8 cellular contexts compared by ENCODE assay signal in genomic region chr2:210617732-210618330, GRCh38.
A peak's percentile ranks its signal among the peaks of the same experiment; 100 is the strongest.
DNase-seq lines count a peak whose midpoint lies in the region; ATAC-seq, FAIRE-seq and TF ChIP-seq lines count a peak whose summit lies in the region.

No MANE protein-coding gene starts in this region.

- ATAC-seq in HG02938 (IDR thresholded peaks at IDR 0.05; ENCODE audit: unreplicated experiment), result peak; percentile 82
- no peak for ATAC-seq in GM18505 (IDR thresholded peaks at IDR 0.05; ENCODE audit: unreplicated experiment)

- TF ChIP-seq CTCF in GM12875 (IDR thresholded peaks at IDR 0.05; ENCODE audit: borderline replicate concordance, insufficient read depth, low read depth, low read length) (peak; percentile 37; the same call in 1 of the 2 replicates), WERI-Rb-1 (IDR thresholded peaks at IDR 0.05; ENCODE audit: low read depth, low read length) (peak; percentile 40), keratinocyte (optimal IDR thresholded peaks at IDR 0.05 in 1 of 3, IDR thresholded peaks at IDR 0.05 in 1 of 3, conservative IDR thresholded peaks at IDR 0.05 in 1 of 3; ENCODE audit: extremely low read depth in 1 of 3, insufficient read depth in 2 of 3, low read length in 3 of 3) (peak; percentile 26 to 62 (median 62))

- peak; percentile 34 for FAIRE-seq in keratinocyte (lab: Jason Lieb, UNC)

- H2AFZ ChIP-seq in keratinocyte (ENCODE audit: control insufficient read depth, low read length), result no peak overlapping the region

- H3K4me3 ChIP-seq in GM12875 (ENCODE audit: low read depth, low read length) (no peak overlapping the region), WERI-Rb-1 (ENCODE audit: low read depth, low read length) (no peak overlapping the region), keratinocyte (ENCODE audit: control insufficient read depth in 2 of 3, extremely low read depth in 1 of 3, insufficient read depth in 2 of 3, low read depth in 1 of 3, low read length in 3 of 3) (no peak overlapping the region)
- no peak overlapping the region for H3K4me3 ChIP-seq in effector memory CD4-positive, alpha-beta T cell (ENCODE audit: insufficient read depth, low read depth, low read length, poor library complexity, severe bottlenecking)

- no peak overlapping the region for H3K9ac ChIP-seq in keratinocyte (ENCODE audit: control insufficient read depth, extremely low read depth, insufficient read depth, low read length)

- H3K4me2 ChIP-seq in keratinocyte (ENCODE audit: control insufficient read depth, extremely low read depth, insufficient read depth, low read depth, low read length), result no peak overlapping the region

- H3K4me1 ChIP-seq in keratinocyte (ENCODE audit: control insufficient read depth, extremely low read depth, insufficient read depth, low read length), result no peaks in the 10 kb centered on the region
- H3K4me1 ChIP-seq in effector memory CD4-positive, alpha-beta T cell (ENCODE audit: control insufficient read depth, insufficient read depth, low read length, poor library complexity, severe bottlenecking), result no peaks in the 10 kb centered on the region

- H3K9me3 ChIP-seq in WERI-Rb-1 (ENCODE audit: severe bottlenecking) (peaks cover 2% of the 10 kb centered on the region), keratinocyte (ENCODE audit: control insufficient read depth, low read depth, low read length) (no peaks in the 10 kb centered on the region)
- H3K9me3 ChIP-seq in effector memory CD4-positive, alpha-beta T cell (ENCODE audit: control insufficient read depth, low read length), result no peaks in the 10 kb centered on the region

- H3K27ac ChIP-seq in WERI-Rb-1 (no peak overlapping the region), keratinocyte (ENCODE audit: control insufficient read depth, insufficient read depth, low read length) (no peak overlapping the region)
- H3K27ac ChIP-seq in effector memory CD4-positive, alpha-beta T cell (ENCODE audit: insufficient read depth, low read length, poor library complexity, severe bottlenecking), result no peak overlapping the region

- no peaks in the 10 kb centered on the region for H3K79me2 ChIP-seq in keratinocyte (ENCODE audit: control insufficient read depth, insufficient read depth, low read length)

- no peaks in the 10 kb centered on the region for H3K9me1 ChIP-seq in keratinocyte (ENCODE audit: control insufficient read depth, extremely low read depth, insufficient read depth, low read length)

- H3K27me3 ChIP-seq in WERI-Rb-1 (ENCODE audit: insufficient read depth, low read depth, severe bottlenecking) (no peaks in the 10 kb centered on the region), keratinocyte (ENCODE audit: control insufficient read depth, extremely low read depth, insufficient read depth, low read length) (no peaks in the 10 kb centered on the region)
- H3K27me3 ChIP-seq in effector memory CD4-positive, alpha-beta T cell (replicated peaks; ENCODE audit: control insufficient read depth, insufficient read depth, low read length, poor library complexity, severe bottlenecking), result no peaks in the 10 kb centered on the region

- dilution Hi-C loops in keratinocyte (cut with MboI; ENCODE audit: extremely low pct_ligation_motif_present, low sequenced_read_pairs), result no loop called here

- DNase-seq in A172 (ENCODE audit: low spot score) (peak; percentile 52), NCI-H146 treated with DMSO at 0.1 percent for 48 hours (lab: John Stamatoyannopoulos, UW; ENCODE audit: unreplicated experiment) (peak; percentile 59), WERI-Rb-1 (peak; percentile 48), keratinocyte (ENCODE audit: low read depth, low spot score) (no peak)
- no peak for DNase-seq in effector memory CD4-positive, alpha-beta T cell

- H4K20me1 ChIP-seq in keratinocyte (ENCODE audit: control insufficient read depth, extremely low read depth, insufficient read depth, low read length), result no peaks in the 10 kb centered on the region

- H3K36me3 ChIP-seq in WERI-Rb-1 (no peaks in the 10 kb centered on the region), keratinocyte (ENCODE audit: control insufficient read depth in 2 of 2, extremely low read depth in 1 of 2, insufficient read depth in 2 of 2, low read length in 2 of 2) (no peaks in the 10 kb centered on the region)
- H3K36me3 ChIP-seq in effector memory CD4-positive, alpha-beta T cell (ENCODE audit: control insufficient read depth, insufficient read depth, low read length), result no peaks in the 10 kb centered on the region

- TF ChIP-seq POLR2A in GM18505 (IDR thresholded peaks at IDR 0.05; ENCODE audit: borderline replicate concordance, extremely low read depth, insufficient read depth, insufficient read length), result no peak

Comparison
In these comparisons a context has a peak if more than half of its experiments do, and no peak if none do; other contexts are left out.
1. DNase-seq: peak in A172 (single experiment), NCI-H146 treated with DMSO at 0.1 percent for 48 hours (single experiment) and WERI-Rb-1 (single experiment); none in keratinocyte (single experiment) and effector memory CD4-positive, alpha-beta T cell (0 of 3).
2. Peak in every context shown above with its lines, with median percentiles within 50 percentile points of each other: CTCF ChIP-seq.